In the genomic region with DNA sequence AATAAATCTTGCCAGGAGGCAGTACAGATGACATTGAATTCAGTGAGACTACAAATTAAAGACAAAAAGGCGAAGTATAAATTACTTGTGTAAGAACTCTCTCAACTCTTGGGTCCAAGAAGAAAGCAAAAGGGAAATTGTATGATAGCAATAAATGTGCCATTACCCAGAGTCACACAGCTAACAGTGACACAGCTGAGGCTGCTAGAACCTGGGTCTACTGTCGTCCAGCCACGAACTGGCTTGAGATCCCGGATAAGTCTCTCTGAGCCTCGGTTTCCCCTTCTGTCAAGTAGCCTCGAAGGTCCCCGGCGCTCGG, we compare ENCODE assay signal across 8 cellular contexts. TPM values are rescaled to one million over a fixed set of nuclear protein-coding genes. Genes with fewer than 3 reads are reported as not detected.
DNase-seq lines count a peak whose midpoint lies in the region; ATAC-seq and TF ChIP-seq lines count a peak whose summit lies in the region.

No MANE protein-coding gene starts in this region.

- H3K36me3 ChIP-seq in testis (ENCODE audit: low read depth, missing control alignments), result no peaks in the 10 kb centered on the region

- H3K9me3 ChIP-seq in testis, result no peaks in the 10 kb centered on the region

- peak overlapping the region; percentile 71 for H3K4me3 Mint-ChIP-seq in activated T-cell treated with anti-CD3 and anti-CD28 coated beads, Interleukin-2, amount 50 U/mL, for 24 hours
- peak overlapping the region; percentile 1 for H3K4me3 Mint-ChIP-seq in activated CD4-positive, alpha-beta memory T cell treated with anti-CD3 and anti-CD28 coated beads, Interleukin-2, amount 10 ng/mL, durations not matched to agents 7 days and 5 days
- H3K4me3 Mint-ChIP-seq in immature natural killer cell, result peak overlapping the region; percentile 27 to 80 (median 50)

- peaks cover 69% of the 10 kb centered on the region for H3K27me3 Mint-ChIP-seq in activated T-cell treated with anti-CD3 and anti-CD28 coated beads, Interleukin-2, amount 50 U/mL, for 24 hours
- H3K27me3 Mint-ChIP-seq in activated CD4-positive, alpha-beta memory T cell treated with anti-CD3 and anti-CD28 coated beads, Interleukin-2, amount 10 ng/mL, durations not matched to agents 7 days and 5 days, result peaks cover 66% of the 10 kb centered on the region
- peaks cover 9 to 34% (median 25%) of the 10 kb centered on the region in 3 donors for H3K27me3 Mint-ChIP-seq in immature natural killer cell (ENCODE audit: low read depth in 3 of 3)

- H3K27me3 ChIP-seq in testis, result no peaks in the 10 kb centered on the region

- POLR2A ChIA-PET in activated CD4-positive, alpha-beta memory T cell treated with anti-CD3 and anti-CD28 coated beads, Interleukin-2, amount 10 ng/mL, durations not matched to agents 7 days and 5 days (lab: Charles Lee), result no interaction called here

- no peak overlapping the region for H3K27ac Mint-ChIP-seq in activated T-cell treated with anti-CD3 and anti-CD28 coated beads, Interleukin-2, amount 50 U/mL, for 24 hours
- H3K27ac Mint-ChIP-seq in activated CD4-positive, alpha-beta memory T cell treated with anti-CD3 and anti-CD28 coated beads, Interleukin-2, amount 10 ng/mL, durations not matched to agents 7 days and 5 days, result no peak overlapping the region
- H3K27ac Mint-ChIP-seq in immature natural killer cell, result no peak overlapping the region

- no peaks in the 10 kb centered on the region for H3K9me3 Mint-ChIP-seq in activated T-cell treated with anti-CD3 and anti-CD28 coated beads, Interleukin-2, amount 50 U/mL, for 24 hours
- no peaks in the 10 kb centered on the region for H3K9me3 Mint-ChIP-seq in activated CD4-positive, alpha-beta memory T cell treated with anti-CD3 and anti-CD28 coated beads, Interleukin-2, amount 10 ng/mL, durations not matched to agents 7 days and 5 days
- H3K9me3 Mint-ChIP-seq in immature natural killer cell, result peaks cover 0 to 1% (median 0%) of the 10 kb centered on the region in 6 donors

- H3K4me3 ChIP-seq in testis, result peak overlapping the region; percentile 67 to 71

- no peak for TF ChIP-seq POLR2A in testis (IDR thresholded peaks at IDR 0.05)

- peaks cover 6% of the 10 kb centered on the region for H3K4me1 ChIP-seq in testis

- H3K27ac ChIP-seq in testis, result peak overlapping the region; percentile 77 to 84

- H3K4me1 Mint-ChIP-seq in activated T-cell treated with anti-CD3 and anti-CD28 coated beads, Interleukin-2, amount 50 U/mL, for 24 hours (ENCODE audit: low read depth), result peaks cover 18% of the 10 kb centered on the region
- H3K4me1 Mint-ChIP-seq in activated CD4-positive, alpha-beta memory T cell treated with anti-CD3 and anti-CD28 coated beads, Interleukin-2, amount 10 ng/mL, durations not matched to agents 7 days and 5 days, result peaks cover 19% of the 10 kb centered on the region
- peaks cover 15 to 22% of the 10 kb centered on the region in 2 donors for H3K4me1 Mint-ChIP-seq in immature natural killer cell

- H3K36me3 Mint-ChIP-seq in activated T-cell treated with anti-CD3 and anti-CD28 coated beads, Interleukin-2, amount 50 U/mL, for 24 hours (ENCODE audit: low read depth), result no peaks in the 10 kb centered on the region
- no peaks in the 10 kb centered on the region for H3K36me3 Mint-ChIP-seq in activated CD4-positive, alpha-beta memory T cell treated with anti-CD3 and anti-CD28 coated beads, Interleukin-2, amount 10 ng/mL, durations not matched to agents 7 days and 5 days (ENCODE audit: low read depth)
- peaks cover 0 to 6% (median 4%) of the 10 kb centered on the region in 3 donors for H3K36me3 Mint-ChIP-seq in immature natural killer cell

- 4 to 5% methylated on average over 9 of the region's 9 CpGs for WGBS in testis, 2 donors

- CTCF ChIA-PET in activated CD4-positive, alpha-beta memory T cell treated with anti-CD3 and anti-CD28 coated beads, Interleukin-2, amount 10 ng/mL, durations not matched to agents 7 days and 5 days (lab: Charles Lee), result interaction anchor here (1.0 to 1.1 kb wide), 3 partner anchors 9 to 364 kb away, joined by 3 to 5 read pairs (median 3); no protein-coding TSS in a partner anchor

- no peak for ATAC-seq in HG03108 (IDR thresholded peaks at IDR 0.05; ENCODE audit: unreplicated experiment)

- intact Hi-C loops in testis (cut with DNase I; ENCODE audit: low total_unique reads), result loop anchor here (5.0 kb wide), 1 partner anchor 364 kb away; no protein-coding TSS in a partner anchor

- no peak for TF ChIP-seq CTCF in testis (IDR thresholded peaks at IDR 0.05)

- DNase-seq in activated T-cell treated with anti-CD3 and anti-CD28 coated beads, Interleukin-2, amount 50 U/mL, for 24 hours, result no peak
- DNase-seq in activated T-cell treated with anti-CD3 and anti-CD28 coated beads, Interleukin-2, amount 50 U/mL, for 48 hours, result no peak
- no peak for DNase-seq in activated CD4-positive, alpha-beta memory T cell treated with anti-CD3 and anti-CD28 coated beads, Interleukin-2, amount 10 ng/mL, durations not matched to agents 7 days and 5 days
- DNase-seq in immature natural killer cell (no peak), testis (no peak), NCI-H2227 (lab: John Stamatoyannopoulos, UW; ENCODE audit: unreplicated experiment) (no peak), SIG-M5 treated with dmso at 0.1 percent for 504 hours (lab: John Stamatoyannopoulos, UW; ENCODE audit: unreplicated experiment) (no peak)

RNA-seq across cellular contexts. Expression of a gene that starts 0.4 kb away (rescaled TPM):
- under 1 TPM in 1 of 2 experiments, not detected in 1; 0.10 TPM for total RNA-seq in activated CD4-positive, alpha-beta memory T cell treated with anti-CD3 and anti-CD28 coated beads, Interleukin-2, amount 10 ng/mL, durations not matched to agents 7 days and 5 days
- 1 to 10 TPM; 1.1 to 3.3 (median 1.2) TPM for polyA plus RNA-seq in immature natural killer cell
- 1 to 10 TPM; 3.3 to 5.1 TPM for total RNA-seq in testis
- polyA plus RNA-seq in testis (ENCODE audit: insufficient read depth, low read depth, low replicate concordance), result 4.6 TPM

Comparison
In these comparisons a context has a peak if more than half of its experiments do, and no peak if none do; other contexts are left out.
1. H3K4me3 Mint-ChIP-seq: peak in every context shown above with its lines; median percentile 71 in activated T-cell treated with anti-CD3 and anti-CD28 coated beads, Interleukin-2, amount 50 U/mL, for 24 hours; 50 in immature natural killer cell; 1 in activated CD4-positive, alpha-beta memory T cell treated with anti-CD3 and anti-CD28 coated beads, Interleukin-2, amount 10 ng/mL, durations not matched to agents 7 days and 5 days.